ENCODE assay signal across 1 cellular context in the genomic region with DNA sequence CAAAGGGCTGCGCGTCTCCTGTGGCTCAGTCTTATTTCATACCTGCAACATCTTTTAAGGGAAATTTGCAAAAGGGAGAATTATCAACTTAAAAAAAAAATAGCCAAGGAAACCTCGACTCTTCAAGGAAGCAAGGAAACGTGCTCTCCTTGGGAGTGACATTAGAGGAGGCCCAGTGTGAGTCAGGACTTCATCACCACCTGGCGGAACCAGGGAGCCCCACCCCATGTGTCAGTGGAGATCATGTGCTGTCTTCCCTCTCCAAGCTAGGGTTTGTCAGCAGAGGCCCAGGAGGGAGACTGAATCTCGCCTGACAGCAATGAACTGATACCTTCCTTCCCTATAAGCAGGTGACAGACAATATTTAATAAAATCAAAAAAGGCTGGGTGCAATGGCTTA.
TF ChIP-seq lines count a peak whose summit lies in the region.

No MANE protein-coding gene starts in this region.

TF ChIP-seq in GM23338, 12 proteins besides CTCF, POLR2A, EP300 and RAD21 (continued from another document):
- TF ChIP-seq, protein P1, sequence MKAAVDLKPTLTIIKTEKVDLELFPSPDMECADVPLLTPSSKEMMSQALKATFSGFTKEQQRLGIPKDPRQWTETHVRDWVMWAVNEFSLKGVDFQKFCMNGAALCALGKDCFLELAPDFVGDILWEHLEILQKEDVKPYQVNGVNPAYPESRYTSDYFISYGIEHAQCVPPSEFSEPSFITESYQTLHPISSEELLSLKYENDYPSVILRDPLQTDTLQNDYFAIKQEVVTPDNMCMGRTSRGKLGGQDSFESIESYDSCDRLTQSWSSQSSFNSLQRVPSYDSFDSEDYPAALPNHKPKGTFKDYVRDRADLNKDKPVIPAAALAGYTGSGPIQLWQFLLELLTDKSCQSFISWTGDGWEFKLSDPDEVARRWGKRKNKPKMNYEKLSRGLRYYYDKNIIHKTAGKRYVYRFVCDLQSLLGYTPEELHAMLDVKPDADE (IDR thresholded peaks at IDR 0.05), result no peak
- TF ChIP-seq ZNF331 (CRISPR knock-in tag; IDR thresholded peaks at IDR 0.05; ENCODE audit: low read depth) (no peak), ZNF114 (CRISPR knock-in tag; IDR thresholded peaks at IDR 0.05) (no peak), JUNB (IDR thresholded peaks at IDR 0.05; ENCODE audit: unreplicated experiment) (no peak), STAT1 (IDR thresholded peaks at IDR 0.05; ENCODE audit: unreplicated experiment) (no peak), EZH2phosphoT487 (IDR thresholded peaks at IDR 0.05; ENCODE audit: unreplicated experiment) (no peak), EZH2 (IDR thresholded peaks at IDR 0.05; ENCODE audit: low read depth, unreplicated experiment) (no peak)
- TF ChIP-seq, protein P2, sequence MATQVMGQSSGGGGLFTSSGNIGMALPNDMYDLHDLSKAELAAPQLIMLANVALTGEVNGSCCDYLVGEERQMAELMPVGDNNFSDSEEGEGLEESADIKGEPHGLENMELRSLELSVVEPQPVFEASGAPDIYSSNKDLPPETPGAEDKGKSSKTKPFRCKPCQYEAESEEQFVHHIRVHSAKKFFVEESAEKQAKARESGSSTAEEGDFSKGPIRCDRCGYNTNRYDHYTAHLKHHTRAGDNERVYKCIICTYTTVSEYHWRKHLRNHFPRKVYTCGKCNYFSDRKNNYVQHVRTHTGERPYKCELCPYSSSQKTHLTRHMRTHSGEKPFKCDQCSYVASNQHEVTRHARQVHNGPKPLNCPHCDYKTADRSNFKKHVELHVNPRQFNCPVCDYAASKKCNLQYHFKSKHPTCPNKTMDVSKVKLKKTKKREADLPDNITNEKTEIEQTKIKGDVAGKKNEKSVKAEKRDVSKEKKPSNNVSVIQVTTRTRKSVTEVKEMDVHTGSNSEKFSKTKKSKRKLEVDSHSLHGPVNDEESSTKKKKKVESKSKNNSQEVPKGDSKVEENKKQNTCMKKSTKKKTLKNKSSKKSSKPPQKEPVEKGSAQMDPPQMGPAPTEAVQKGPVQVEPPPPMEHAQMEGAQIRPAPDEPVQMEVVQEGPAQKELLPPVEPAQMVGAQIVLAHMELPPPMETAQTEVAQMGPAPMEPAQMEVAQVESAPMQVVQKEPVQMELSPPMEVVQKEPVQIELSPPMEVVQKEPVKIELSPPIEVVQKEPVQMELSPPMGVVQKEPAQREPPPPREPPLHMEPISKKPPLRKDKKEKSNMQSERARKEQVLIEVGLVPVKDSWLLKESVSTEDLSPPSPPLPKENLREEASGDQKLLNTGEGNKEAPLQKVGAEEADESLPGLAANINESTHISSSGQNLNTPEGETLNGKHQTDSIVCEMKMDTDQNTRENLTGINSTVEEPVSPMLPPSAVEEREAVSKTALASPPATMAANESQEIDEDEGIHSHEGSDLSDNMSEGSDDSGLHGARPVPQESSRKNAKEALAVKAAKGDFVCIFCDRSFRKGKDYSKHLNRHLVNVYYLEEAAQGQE (IDR thresholded peaks at IDR 0.05; ENCODE audit: unreplicated experiment), result no peak
